Comparison of ENCODE assay signal across 8 cellular contexts in genomic region chr7:29748286-29749099, GRCh38.
DNase-seq lines count a peak whose midpoint lies in the region; ATAC-seq lines count a peak whose summit lies in the region.

No MANE protein-coding gene starts in this region.

- no peak overlapping the region for H3K27ac Mint-ChIP-seq in stimulated activated naive B cell treated with anti-CD40 and anti-IgM and Interleukin-4, amounts not matched to agents 10 μg/mL and 1 μg/mL and 100 μg/mL, for 72 hours

- peak; percentile 44 for DNase-seq in EL
- DNase-seq in NCI-H1417 (lab: John Stamatoyannopoulos, UW): peak; percentile 19 to 78 (median 62)
- DNase-seq in SKM-1 treated with dmso at 0.1 percent for 144 hours (lab: John Stamatoyannopoulos, UW; ENCODE audit: unreplicated experiment): peak; percentile 36
- DNase-seq in globus pallidus (ENCODE audit: low spot score): peak; percentile 46
- peak; percentile 7 for DNase-seq in smooth muscle cell of the brain vasculature (ENCODE audit: low read depth, low spot score)
- no peak for DNase-seq in stimulated activated naive B cell treated with anti-CD40 and anti-IgM and Interleukin-4, amounts not matched to agents 10 μg/mL and 1 μg/mL and 100 μg/mL, for 72 hours
- DNase-seq in stimulated activated naive CD4-positive, alpha-beta T cell (lab: John Stamatoyannopoulos, UW): no peak

- H3K27me3 Mint-ChIP-seq in stimulated activated naive B cell treated with anti-CD40 and anti-IgM and Interleukin-4, amounts not matched to agents 10 μg/mL and 1 μg/mL and 100 μg/mL, for 72 hours: peaks cover 0 to 18% of the 10 kb centered on the region in 2 donors

- no peaks in the 10 kb centered on the region for H3K9me3 Mint-ChIP-seq in stimulated activated naive B cell treated with anti-CD40 and anti-IgM and Interleukin-4, amounts not matched to agents 10 μg/mL and 1 μg/mL and 100 μg/mL, for 72 hours

- H3K4me1 Mint-ChIP-seq in stimulated activated naive B cell treated with anti-CD40 and anti-IgM and Interleukin-4, amounts not matched to agents 10 μg/mL and 1 μg/mL and 100 μg/mL, for 72 hours: no peaks in the 10 kb centered on the region

- ATAC-seq in HG02763 (IDR thresholded peaks at IDR 0.05; ENCODE audit: unreplicated experiment): no peak
- no peak for ATAC-seq in stimulated activated naive B cell treated with anti-CD40 and anti-IgM and Interleukin-4, amounts not matched to agents 10 μg/mL and 1 μg/mL and 100 μg/mL, for 72 hours (replicated peaks)

- H3K4me3 Mint-ChIP-seq in stimulated activated naive B cell treated with anti-CD40 and anti-IgM and Interleukin-4, amounts not matched to agents 10 μg/mL and 1 μg/mL and 100 μg/mL, for 72 hours: no peak overlapping the region

- H3K36me3 Mint-ChIP-seq in stimulated activated naive B cell treated with anti-CD40 and anti-IgM and Interleukin-4, amounts not matched to agents 10 μg/mL and 1 μg/mL and 100 μg/mL, for 72 hours: no peaks in the 10 kb centered on the region

Comparison
In these comparisons a context has a peak if more than half of its experiments do, and no peak if none do; other contexts are left out.
1. DNase-seq: peak in EL (single experiment), NCI-H1417 (3 of 3), SKM-1 treated with dmso at 0.1 percent for 144 hours (single experiment), globus pallidus (single experiment) and smooth muscle cell of the brain vasculature (single experiment); none in stimulated activated naive B cell treated with anti-CD40 and anti-IgM and Interleukin-4, amounts not matched to agents 10 μg/mL and 1 μg/mL and 100 μg/mL, for 72 hours (single experiment) and stimulated activated naive CD4-positive, alpha-beta T cell (0 of 6).